Comparison of ENCODE assay signal across 19 cellular contexts in genomic region chr2:319059-319600, GRCh38. TPM values are rescaled to one million over a fixed set of nuclear protein-coding genes. Genes with fewer than 3 reads are reported as not detected.
DNase-seq lines count a peak whose midpoint lies in the region; ATAC-seq and TF ChIP-seq lines count a peak whose summit lies in the region.
"Had no signal": no experiment of that assay in that cellular context is flagged by ENCODE, and none has a peak within 500 bp of the region (broad histone marks: within the 10 kb centered on the region; RNA-seq: fewer than 3 reads in every experiment).

No MANE protein-coding gene starts in this region.

- peaks cover 36% of the 10 kb centered on the region for H3K4me1 Mint-ChIP-seq in activated CD8-positive, alpha-beta memory T cell treated with anti-CD3 and anti-CD28 coated beads, Interleukin-2, amount 10 ng/mL, durations not matched to agents 7 days and 5 days
- H3K4me1 Mint-ChIP-seq in activated T-cell treated with anti-CD3 and anti-CD28 coated beads, Interleukin-2, amount 50 U/mL, for 72 hours (ENCODE audit: low read depth), result peaks cover 24% of the 10 kb centered on the region

- H3K27ac Mint-ChIP-seq in activated CD8-positive, alpha-beta memory T cell treated with anti-CD3 and anti-CD28 coated beads, Interleukin-2, amount 10 ng/mL, durations not matched to agents 7 days and 5 days, result peak overlapping the region; percentile 84
- peak overlapping the region; percentile 97 for H3K27ac Mint-ChIP-seq in activated T-cell treated with anti-CD3 and anti-CD28 coated beads, Interleukin-2, amount 50 U/mL, for 72 hours

- TF ChIP-seq EP300 in esophagus muscularis mucosa (IDR thresholded peaks at IDR 0.05), result no peak

- H3K9me3 ChIP-seq in esophagus muscularis mucosa, result no peaks in the 10 kb centered on the region
- H3K9me3 ChIP-seq: HAP-1, heart left ventricle, SK-N-SH had no signal

- H3K36me3 Mint-ChIP-seq in activated CD8-positive, alpha-beta memory T cell treated with anti-CD3 and anti-CD28 coated beads, Interleukin-2, amount 10 ng/mL, durations not matched to agents 7 days and 5 days, result no peaks in the 10 kb centered on the region
- peaks cover 2 to 4% of the 10 kb centered on the region in 2 donors for H3K36me3 Mint-ChIP-seq in activated T-cell treated with anti-CD3 and anti-CD28 coated beads, Interleukin-2, amount 50 U/mL, for 72 hours (ENCODE audit: insufficient read depth in 2 of 2)
- H3K36me3 Mint-ChIP-seq: naive thymus-derived CD4-positive, alpha-beta T cell had no signal

- H3K9me3 Mint-ChIP-seq in activated CD8-positive, alpha-beta memory T cell treated with anti-CD3 and anti-CD28 coated beads, Interleukin-2, amount 10 ng/mL, durations not matched to agents 7 days and 5 days (ENCODE audit: low read depth), result peaks cover 6% of the 10 kb centered on the region
- peaks cover 6% of the 10 kb centered on the region in 2 donors for H3K9me3 Mint-ChIP-seq in activated T-cell treated with anti-CD3 and anti-CD28 coated beads, Interleukin-2, amount 50 U/mL, for 72 hours

- no peak for TF ChIP-seq CTCF in esophagus muscularis mucosa (IDR thresholded peaks at IDR 0.05)

- intact Hi-C loops in esophagus muscularis mucosa (cut with DNase I), result no loop called here

- TF ChIP-seq POLR2A in esophagus muscularis mucosa (IDR thresholded peaks at IDR 0.05; ENCODE audit: low read depth), result no peak

- no peak for DNase-seq in activated CD8-positive, alpha-beta memory T cell treated with anti-CD3 and anti-CD28 coated beads, Interleukin-2, amount 10 ng/mL, durations not matched to agents 7 days and 5 days
- DNase-seq in activated CD8-positive, alpha-beta memory T cell treated with anti-CD3 and anti-CD28 coated beads for 24 hours, result no peak
- DNase-seq in activated T-cell treated with anti-CD3 and anti-CD28 coated beads, Interleukin-2, amount 50 U/mL, for 72 hours, result peak in 1 of 2 donors; percentile 4
- DNase-seq in esophagus muscularis mucosa (ENCODE audit: extremely low spot score), result peak; percentile 77
- DNase-seq: effector CD8-positive, alpha-beta T cell; heart left ventricle; mammary epithelial cell; NCI-H146; SK-N-SH; trophoblast cell had no signal

- H3K4me3 Mint-ChIP-seq in activated CD8-positive, alpha-beta memory T cell treated with anti-CD3 and anti-CD28 coated beads, Interleukin-2, amount 10 ng/mL, durations not matched to agents 7 days and 5 days, result peak overlapping the region; percentile 19
- H3K4me3 Mint-ChIP-seq in activated T-cell treated with anti-CD3 and anti-CD28 coated beads, Interleukin-2, amount 50 U/mL, for 72 hours, result peak overlapping the region; percentile 68 to 92

- no peaks in the 10 kb centered on the region for H3K4me1 ChIP-seq in esophagus muscularis mucosa
- H3K4me1 ChIP-seq: HAP-1, heart left ventricle had no signal

- no peak overlapping the region for H3K4me3 ChIP-seq in esophagus muscularis mucosa
- H3K4me3 ChIP-seq: cardiac muscle cell, HAP-1, heart left ventricle had no signal

- H3K27ac ChIP-seq in esophagus muscularis mucosa (replicated peaks in 1 of 4), result no peak overlapping the region
- H3K27ac ChIP-seq in temporal lobe (ENCODE audit: low read depth, low read length), result peak overlapping the region; percentile 41
- H3K27ac ChIP-seq: cardiac muscle cell, heart left ventricle had no signal

- no peak for ATAC-seq in activated CD8-positive, alpha-beta memory T cell treated with anti-CD3 and anti-CD28 coated beads, Interleukin-2, amount 10 ng/mL, durations not matched to agents 7 days and 5 days
- ATAC-seq in activated T-cell treated with anti-CD3 and anti-CD28 coated beads, Interleukin-2, amount 50 U/mL, for 72 hours (replicated peaks in 1 of 2), result no peak
- no peak for ATAC-seq in GM21423 (IDR thresholded peaks at IDR 0.05; ENCODE audit: unreplicated experiment)
- ATAC-seq in HG02678 (IDR thresholded peaks at IDR 0.05; ENCODE audit: unreplicated experiment), result no peak
- ATAC-seq in HG02588 (IDR thresholded peaks at IDR 0.05; ENCODE audit: unreplicated experiment), result no peak
- ATAC-seq: naive thymus-derived CD4-positive, alpha-beta T cell had no signal

- 87% methylated on average over 34 of the region's 34 CpGs for WGBS in esophagus muscularis mucosa

- CTCF ChIA-PET in activated CD8-positive, alpha-beta memory T cell treated with anti-CD3 and anti-CD28 coated beads, Interleukin-2, amount 10 ng/mL, durations not matched to agents 7 days and 5 days (lab: Charles Lee), result no interaction called here

- H3K27me3 Mint-ChIP-seq in activated CD8-positive, alpha-beta memory T cell treated with anti-CD3 and anti-CD28 coated beads, Interleukin-2, amount 10 ng/mL, durations not matched to agents 7 days and 5 days, result peaks cover 10% of the 10 kb centered on the region
- peaks cover 11% of the 10 kb centered on the region for H3K27me3 Mint-ChIP-seq in activated T-cell treated with anti-CD3 and anti-CD28 coated beads, Interleukin-2, amount 50 U/mL, for 72 hours (ENCODE audit: low read depth)

- H3K27me3 ChIP-seq in esophagus muscularis mucosa, result peaks cover 0 to 23% (median 0%) of the 10 kb centered on the region in 4 donors
- H3K27me3 ChIP-seq: cardiac muscle cell had no signal

- no peaks in the 10 kb centered on the region for H3K36me3 ChIP-seq in esophagus muscularis mucosa
- H3K36me3 ChIP-seq: cardiac muscle cell, HAP-1, heart left ventricle had no signal

RNA-seq across cellular contexts. Expression of gene ALKAL2, which starts 31.2 kb away (rescaled TPM):
- not detected for total RNA-seq in activated CD8-positive, alpha-beta memory T cell treated with anti-CD3 and anti-CD28 coated beads, Interleukin-2, amount 10 ng/mL, durations not matched to agents 7 days and 5 days
- total RNA-seq in activated T-cell treated with anti-CD3 and anti-CD28 coated beads, Interleukin-2, amount 50 U/mL, for 72 hours, result under 1 TPM; 0.36 to 0.60 TPM
- total RNA-seq in esophagus muscularis mucosa, result 10 to 100 TPM in 1 of 4 donors, 1 to 10 TPM in 2, not detected in 1; 1.7 to 11.9 (median 2.3) TPM
- total RNA-seq in temporal lobe, result not detected
- total RNA-seq: LHCN-M2, mammary epithelial cell, pulmonary artery endothelial cell had no signal

RNA-seq across cellular contexts. Expression of gene ACP1, which starts 54.4 kb away (rescaled TPM):
- 100 to 1,000 TPM in 1 of 2 experiments, 10 to 100 TPM in 1; 95.2 to 113 TPM for total RNA-seq in activated CD8-positive, alpha-beta memory T cell treated with anti-CD3 and anti-CD28 coated beads, Interleukin-2, amount 10 ng/mL, durations not matched to agents 7 days and 5 days
- 100 to 1,000 TPM; 141 to 163 TPM for total RNA-seq in activated T-cell treated with anti-CD3 and anti-CD28 coated beads, Interleukin-2, amount 50 U/mL, for 72 hours
- total RNA-seq in esophagus muscularis mucosa (10 to 100 TPM; 54.0 to 81.5 (median 73.8) TPM), temporal lobe (76.2 TPM)

RNA-seq across cellular contexts. Expression of gene SH3YL1, which starts 55.3 kb away (rescaled TPM):
- 10 to 100 TPM; 14.5 to 17.9 TPM for total RNA-seq in activated CD8-positive, alpha-beta memory T cell treated with anti-CD3 and anti-CD28 coated beads, Interleukin-2, amount 10 ng/mL, durations not matched to agents 7 days and 5 days
- 10 to 100 TPM; 31.6 to 37.8 TPM for total RNA-seq in activated T-cell treated with anti-CD3 and anti-CD28 coated beads, Interleukin-2, amount 50 U/mL, for 72 hours
- 10 to 100 TPM; 15.7 to 20.3 (median 18.2) TPM for total RNA-seq in esophagus muscularis mucosa
- total RNA-seq in temporal lobe, result 59.5 TPM
